In genomic region chr1:5651964-5652751, GRCh38 we compare ENCODE assay signal across 1 cellular context.
TF ChIP-seq lines count a peak whose summit lies in the region.

No MANE protein-coding gene starts in this region.

TF ChIP-seq in HepG2, 621 proteins besides CTCF, POLR2A, EP300 and RAD21 (continued from another document):
- TF ChIP-seq HNF1A (IDR thresholded peaks at IDR 0.05; ENCODE audit: low read depth) (no peak), HNF1A (CRISPR knock-in tag; IDR thresholded peaks at IDR 0.05; ENCODE audit: borderline replicate concordance) (no peak), ARNT2 (CRISPR knock-in tag; IDR thresholded peaks at IDR 0.05; ENCODE audit: low read depth) (no peak), ZNF512 (CRISPR knock-in tag; IDR thresholded peaks at IDR 0.05) (no peak)
- TF ChIP-seq, protein P1, sequence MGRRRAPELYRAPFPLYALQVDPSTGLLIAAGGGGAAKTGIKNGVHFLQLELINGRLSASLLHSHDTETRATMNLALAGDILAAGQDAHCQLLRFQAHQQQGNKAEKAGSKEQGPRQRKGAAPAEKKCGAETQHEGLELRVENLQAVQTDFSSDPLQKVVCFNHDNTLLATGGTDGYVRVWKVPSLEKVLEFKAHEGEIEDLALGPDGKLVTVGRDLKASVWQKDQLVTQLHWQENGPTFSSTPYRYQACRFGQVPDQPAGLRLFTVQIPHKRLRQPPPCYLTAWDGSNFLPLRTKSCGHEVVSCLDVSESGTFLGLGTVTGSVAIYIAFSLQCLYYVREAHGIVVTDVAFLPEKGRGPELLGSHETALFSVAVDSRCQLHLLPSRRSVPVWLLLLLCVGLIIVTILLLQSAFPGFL (CRISPR knock-in tag; IDR thresholded peaks at IDR 0.05): no peak
- TF ChIP-seq, protein P2, sequence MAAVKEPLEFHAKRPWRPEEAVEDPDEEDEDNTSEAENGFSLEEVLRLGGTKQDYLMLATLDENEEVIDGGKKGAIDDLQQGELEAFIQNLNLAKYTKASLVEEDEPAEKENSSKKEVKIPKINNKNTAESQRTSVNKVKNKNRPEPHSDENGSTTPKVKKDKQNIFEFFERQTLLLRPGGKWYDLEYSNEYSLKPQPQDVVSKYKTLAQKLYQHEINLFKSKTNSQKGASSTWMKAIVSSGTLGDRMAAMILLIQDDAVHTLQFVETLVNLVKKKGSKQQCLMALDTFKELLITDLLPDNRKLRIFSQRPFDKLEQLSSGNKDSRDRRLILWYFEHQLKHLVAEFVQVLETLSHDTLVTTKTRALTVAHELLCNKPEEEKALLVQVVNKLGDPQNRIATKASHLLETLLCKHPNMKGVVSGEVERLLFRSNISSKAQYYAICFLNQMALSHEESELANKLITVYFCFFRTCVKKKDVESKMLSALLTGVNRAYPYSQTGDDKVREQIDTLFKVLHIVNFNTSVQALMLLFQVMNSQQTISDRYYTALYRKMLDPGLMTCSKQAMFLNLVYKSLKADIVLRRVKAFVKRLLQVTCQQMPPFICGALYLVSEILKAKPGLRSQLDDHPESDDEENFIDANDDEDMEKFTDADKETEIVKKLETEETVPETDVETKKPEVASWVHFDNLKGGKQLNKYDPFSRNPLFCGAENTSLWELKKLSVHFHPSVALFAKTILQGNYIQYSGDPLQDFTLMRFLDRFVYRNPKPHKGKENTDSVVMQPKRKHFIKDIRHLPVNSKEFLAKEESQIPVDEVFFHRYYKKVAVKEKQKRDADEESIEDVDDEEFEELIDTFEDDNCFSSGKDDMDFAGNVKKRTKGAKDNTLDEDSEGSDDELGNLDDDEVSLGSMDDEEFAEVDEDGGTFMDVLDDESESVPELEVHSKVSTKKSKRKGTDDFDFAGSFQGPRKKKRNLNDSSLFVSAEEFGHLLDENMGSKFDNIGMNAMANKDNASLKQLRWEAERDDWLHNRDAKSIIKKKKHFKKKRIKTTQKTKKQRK (IDR thresholded peaks at IDR 0.05; ENCODE audit: low read length): no peak
